Comparison of ENCODE assay signal across 9 cellular contexts in genomic region chr3:112333002-112333385, GRCh38. TPM values are rescaled to one million over a fixed set of nuclear protein-coding genes. Genes with fewer than 3 reads are reported as not detected.
DNase-seq lines count a peak whose midpoint lies in the region; ATAC-seq and TF ChIP-seq lines count a peak whose summit lies in the region.
"Had no signal": no experiment of that assay in that cellular context is flagged by ENCODE, and none has a peak within 500 bp of the region (broad histone marks: within the 10 kb centered on the region; RNA-seq: fewer than 3 reads in every experiment).

TSS of gene CD200 (plus strand) at chr3:112333156. CDS start at chr3:112333213, 57 bp downstream.

- no peaks in the 10 kb centered on the region for H3K36me3 Mint-ChIP-seq in activated CD8-positive, alpha-beta T cell treated with anti-CD3 and anti-CD28 coated beads, Interleukin-2, amount 10 ng/mL, durations not matched to agents 7 days and 5 days (ENCODE audit: low read depth)
- H3K36me3 Mint-ChIP-seq in mesothelial cell of epicardium: no peaks in the 10 kb centered on the region

- no peak for TF ChIP-seq CTCF in mesothelial cell of epicardium (IDR thresholded peaks at IDR 0.05; ENCODE audit: unreplicated experiment)

- peak within 1 kb of the TSS; percentile 78 for H3K27ac Mint-ChIP-seq in activated CD8-positive, alpha-beta T cell treated with anti-CD3 and anti-CD28 coated beads, Interleukin-2, amount 10 ng/mL, durations not matched to agents 7 days and 5 days
- H3K27ac Mint-ChIP-seq in mesothelial cell of epicardium: peak within 1 kb of the TSS; percentile 93

- peak within 1 kb of the TSS; percentile 69 for H3K4me3 ChIP-seq in effector memory CD4-positive, alpha-beta T cell (ENCODE audit: insufficient read depth, low read depth, low read length, poor library complexity, severe bottlenecking)

- H3K36me3 ChIP-seq in effector memory CD4-positive, alpha-beta T cell (ENCODE audit: control insufficient read depth, insufficient read depth, low read length): no peaks in the 10 kb centered on the region

- no peak within 1 kb of the TSS for H3K27ac ChIP-seq in effector memory CD4-positive, alpha-beta T cell (ENCODE audit: insufficient read depth, low read length, poor library complexity, severe bottlenecking)

- peak; percentile 26 for DNase-seq in CD1c-positive myeloid dendritic cell (ENCODE audit: extremely low spot score)
- peak; percentile 82 for DNase-seq in NCI-H146 treated with DMSO at 0.1 percent for 48 hours (lab: John Stamatoyannopoulos, UW; ENCODE audit: unreplicated experiment)
- peak; percentile 49 for DNase-seq in activated CD8-positive, alpha-beta T cell treated with anti-CD3 and anti-CD28 coated beads, Interleukin-2, amount 10 ng/mL, durations not matched to agents 7 days and 5 days
- peak in 2 of 3 donors; percentile 11 to 13 for DNase-seq in effector memory CD4-positive, alpha-beta T cell
- DNase-seq in mesothelial cell of epicardium (ENCODE audit: low spot score in 2 of 2, unreplicated experiment in 2 of 2): peak; percentile 44 to 74
- peak; percentile 30 to 45 for DNase-seq in stimulated activated CD8-positive, alpha-beta memory T cell treated with anti-CD3 and anti-CD28 coated beads, Interleukin-15, amount 100 ng/mL, for 48 hours (ENCODE audit: low read depth in 2 of 2)

- CTCF ChIA-PET in activated CD8-positive, alpha-beta T cell treated with anti-CD3 and anti-CD28 coated beads, Interleukin-2, amount 10 ng/mL, durations not matched to agents 7 days and 5 days (lab: Charles Lee): interaction anchor here (0.8 to 2.8 kb wide), 27 partner anchors 8 to 227 kb away, joined by 3 to 24 read pairs (median 4); partner anchors contain the start of genes BTLA and SLC9C1

- POLR2A ChIA-PET in activated CD8-positive, alpha-beta T cell treated with anti-CD3 and anti-CD28 coated beads, Interleukin-2, amount 10 ng/mL, durations not matched to agents 7 days and 5 days (lab: Charles Lee): interaction anchor here (0.7 to 1.5 kb wide), 7 partner anchors 11 to 229 kb away, joined by 3 to 6 read pairs (median 4); partner anchors contain the start of genes ATG3, BTLA and SLC35A5

- H3K9me3 ChIP-seq in effector memory CD4-positive, alpha-beta T cell (ENCODE audit: control insufficient read depth, low read length): no peaks in the 10 kb centered on the region

- H3K9me3 Mint-ChIP-seq in activated CD8-positive, alpha-beta T cell treated with anti-CD3 and anti-CD28 coated beads, Interleukin-2, amount 10 ng/mL, durations not matched to agents 7 days and 5 days (ENCODE audit: insufficient read depth): no peaks in the 10 kb centered on the region
- H3K9me3 Mint-ChIP-seq in mesothelial cell of epicardium: no peaks in the 10 kb centered on the region

- peaks cover 32% of the 10 kb centered on the region for H3K4me1 Mint-ChIP-seq in activated CD8-positive, alpha-beta T cell treated with anti-CD3 and anti-CD28 coated beads, Interleukin-2, amount 10 ng/mL, durations not matched to agents 7 days and 5 days (ENCODE audit: low read depth)
- H3K4me1 Mint-ChIP-seq in mesothelial cell of epicardium: peaks cover 30% of the 10 kb centered on the region

- H3K27me3 Mint-ChIP-seq in activated CD8-positive, alpha-beta T cell treated with anti-CD3 and anti-CD28 coated beads, Interleukin-2, amount 10 ng/mL, durations not matched to agents 7 days and 5 days (ENCODE audit: low read depth): no peaks in the 10 kb centered on the region
- H3K27me3 Mint-ChIP-seq in mesothelial cell of epicardium (ENCODE audit: low read depth): peaks cover 2% of the 10 kb centered on the region

- ATAC-seq in GM21528 (IDR thresholded peaks at IDR 0.05; ENCODE audit: low FRiP score, unreplicated experiment) (peak; percentile 71), GM19467 (IDR thresholded peaks at IDR 0.05; ENCODE audit: unreplicated experiment) (no peak)
- peak; percentile 87 for ATAC-seq in activated CD8-positive, alpha-beta T cell treated with anti-CD3 and anti-CD28 coated beads, Interleukin-2, amount 10 ng/mL, durations not matched to agents 7 days and 5 days
- ATAC-seq: HCT116 had no signal

- H3K27me3 ChIP-seq in effector memory CD4-positive, alpha-beta T cell (replicated peaks; ENCODE audit: control insufficient read depth, insufficient read depth, low read length, poor library complexity, severe bottlenecking): no peaks in the 10 kb centered on the region

- H3K4me1 ChIP-seq in effector memory CD4-positive, alpha-beta T cell (ENCODE audit: control insufficient read depth, insufficient read depth, low read length, poor library complexity, severe bottlenecking): peaks cover 10% of the 10 kb centered on the region

- H3K4me3 Mint-ChIP-seq in activated CD8-positive, alpha-beta T cell treated with anti-CD3 and anti-CD28 coated beads, Interleukin-2, amount 10 ng/mL, durations not matched to agents 7 days and 5 days: peak within 1 kb of the TSS; percentile 84
- H3K4me3 Mint-ChIP-seq in mesothelial cell of epicardium: peak within 1 kb of the TSS; percentile 79

RNA-seq across cellular contexts. Expression of gene CD200, which starts in this region (rescaled TPM):
- total RNA-seq in activated CD8-positive, alpha-beta T cell treated with anti-CD3 and anti-CD28 coated beads, Interleukin-2, amount 10 ng/mL, durations not matched to agents 7 days and 5 days: 1 to 10 TPM in 1 of 2 experiments, under 1 TPM in 1; 0.86 to 1.4 TPM
- 25.7 to 26.6 TPM (median 25.9 TPM) in 3 replicates for total RNA-seq in mesothelial cell of epicardium

Comparison
In these comparisons a context has a peak if more than half of its experiments do, and no peak if none do; other contexts are left out.
1. RNA of gene CD200 (total RNA-seq): 25.7 to 26.6 TPM in mesothelial cell of epicardium; 0.86 to 1.4 TPM in activated CD8-positive, alpha-beta T cell treated with anti-CD3 and anti-CD28 coated beads, Interleukin-2, amount 10 ng/mL, durations not matched to agents 7 days and 5 days; every median in the first group is over 10 times any median in the second.
2. DNase-seq: peak in every context shown above with its lines; median percentile 82 in NCI-H146 treated with DMSO at 0.1 percent for 48 hours; 59 in mesothelial cell of epicardium; 49 in activated CD8-positive, alpha-beta T cell treated with anti-CD3 and anti-CD28 coated beads, Interleukin-2, amount 10 ng/mL, durations not matched to agents 7 days and 5 days; 38 in stimulated activated CD8-positive, alpha-beta memory T cell treated with anti-CD3 and anti-CD28 coated beads, Interleukin-15, amount 100 ng/mL, for 48 hours; 26 in CD1c-positive myeloid dendritic cell; 12 in effector memory CD4-positive, alpha-beta T cell.